15 cellular contexts compared by ENCODE assay signal in genomic region chr20:61135966-61136365, GRCh38.
"Had no signal": no experiment of that assay in that cellular context is flagged by ENCODE, and none has a peak within 500 bp of the region (broad histone marks: within the 10 kb centered on the region; RNA-seq: fewer than 3 reads in every experiment).

No MANE protein-coding gene starts in this region.

- H3K4me1 ChIP-seq: lower lobe of right lung had no signal

- H3K9me3 ChIP-seq: lower lobe of right lung had no signal

- H3K27ac Mint-ChIP-seq: activated CD4-positive, alpha-beta T cell treated with anti-CD3 and anti-CD28 coated beads, Interleukin-2, amount 10 ng/mL, durations not matched to agents 7 days and 5 days; mesothelial cell of epicardium; T-helper 2 cell treated with Interferon-gamma antibody and Interleukin-4, amounts not matched to agents 5 μg/mL and 100 μg/mL, for 36 hours had no signal

- H3K27ac ChIP-seq: lower lobe of right lung had no signal

- H3K36me3 Mint-ChIP-seq: mesothelial cell of epicardium had no signal

- H3K9me3 Mint-ChIP-seq: activated CD4-positive, alpha-beta T cell treated with anti-CD3 and anti-CD28 coated beads, Interleukin-2, amount 10 ng/mL, durations not matched to agents 7 days and 5 days; mesothelial cell of epicardium; T-helper 2 cell treated with Interferon-gamma antibody and Interleukin-4, amounts not matched to agents 5 μg/mL and 100 μg/mL, for 36 hours had no signal

- DNase-seq: activated CD4-positive, alpha-beta T cell treated with anti-CD3 and anti-CD28 coated beads, Interleukin-2, amount 10 ng/mL, durations not matched to agents 7 days and 5 days; activated naive CD4-positive, alpha-beta T cell; anterior cingulate cortex; cortex of kidney; effector CD8-positive, alpha-beta T cell; foreskin fibroblast; head of caudate nucleus; left cardiac atrium; lower lobe of right lung; nucleus accumbens; right cardiac atrium; stimulated activated CD4-positive, alpha-beta T cell treated with anti-CD3 and anti-CD28 coated beads, Interleukin-12 subunit alpha, Interleukin-12 subunit beta, amount 100 ng/mL, for 4 hours; stimulated activated CD4-positive, alpha-beta T cell treated with anti-CD3 and anti-CD28 coated beads, Interleukin-2, amount 100 ng/mL, for 24 hours had no signal

- H3K4me1 Mint-ChIP-seq: activated CD4-positive, alpha-beta T cell treated with anti-CD3 and anti-CD28 coated beads, Interleukin-2, amount 10 ng/mL, durations not matched to agents 7 days and 5 days; mesothelial cell of epicardium had no signal

- H3K4me3 ChIP-seq: lower lobe of right lung had no signal

- H3K4me3 Mint-ChIP-seq: activated CD4-positive, alpha-beta T cell treated with anti-CD3 and anti-CD28 coated beads, Interleukin-2, amount 10 ng/mL, durations not matched to agents 7 days and 5 days; mesothelial cell of epicardium; T-helper 2 cell treated with Interferon-gamma antibody and Interleukin-4, amounts not matched to agents 5 μg/mL and 100 μg/mL, for 36 hours had no signal

- H3K27me3 Mint-ChIP-seq: activated CD4-positive, alpha-beta T cell treated with anti-CD3 and anti-CD28 coated beads, Interleukin-2, amount 10 ng/mL, durations not matched to agents 7 days and 5 days had no signal

- H3K36me3 ChIP-seq: lower lobe of right lung had no signal

- ATAC-seq: left cardiac atrium, lower lobe of right lung, right cardiac atrium had no signal
